In the genomic region with DNA sequence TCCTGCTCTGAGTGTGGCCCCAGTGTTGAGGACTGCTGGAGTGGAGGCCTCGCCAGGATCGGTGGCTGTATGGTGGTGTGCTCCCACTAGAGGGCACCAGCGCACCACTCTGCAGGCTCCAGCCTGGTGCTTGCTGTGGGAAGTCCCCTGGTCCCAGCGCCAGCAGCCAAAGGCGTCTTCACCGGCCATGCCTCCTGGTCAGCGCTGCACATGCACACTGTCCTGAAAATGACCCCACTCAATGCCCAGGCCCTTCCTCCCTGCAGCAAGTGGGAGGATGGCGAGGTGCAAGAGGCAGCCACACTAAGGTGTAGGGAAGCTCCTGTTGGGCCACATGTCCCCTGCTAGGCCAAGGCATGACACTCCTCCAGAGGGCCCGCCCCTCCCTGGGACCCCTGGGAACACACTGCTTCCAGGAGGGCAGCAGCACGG, we compare ENCODE assay signal across 1 cellular context.
TF ChIP-seq lines count a peak whose summit lies in the region.

No MANE protein-coding gene starts in this region.

TF ChIP-seq in GM12878, 131 proteins besides CTCF, POLR2A, EP300 and RAD21 (continued from another document):
- TF ChIP-seq, protein P1, sequence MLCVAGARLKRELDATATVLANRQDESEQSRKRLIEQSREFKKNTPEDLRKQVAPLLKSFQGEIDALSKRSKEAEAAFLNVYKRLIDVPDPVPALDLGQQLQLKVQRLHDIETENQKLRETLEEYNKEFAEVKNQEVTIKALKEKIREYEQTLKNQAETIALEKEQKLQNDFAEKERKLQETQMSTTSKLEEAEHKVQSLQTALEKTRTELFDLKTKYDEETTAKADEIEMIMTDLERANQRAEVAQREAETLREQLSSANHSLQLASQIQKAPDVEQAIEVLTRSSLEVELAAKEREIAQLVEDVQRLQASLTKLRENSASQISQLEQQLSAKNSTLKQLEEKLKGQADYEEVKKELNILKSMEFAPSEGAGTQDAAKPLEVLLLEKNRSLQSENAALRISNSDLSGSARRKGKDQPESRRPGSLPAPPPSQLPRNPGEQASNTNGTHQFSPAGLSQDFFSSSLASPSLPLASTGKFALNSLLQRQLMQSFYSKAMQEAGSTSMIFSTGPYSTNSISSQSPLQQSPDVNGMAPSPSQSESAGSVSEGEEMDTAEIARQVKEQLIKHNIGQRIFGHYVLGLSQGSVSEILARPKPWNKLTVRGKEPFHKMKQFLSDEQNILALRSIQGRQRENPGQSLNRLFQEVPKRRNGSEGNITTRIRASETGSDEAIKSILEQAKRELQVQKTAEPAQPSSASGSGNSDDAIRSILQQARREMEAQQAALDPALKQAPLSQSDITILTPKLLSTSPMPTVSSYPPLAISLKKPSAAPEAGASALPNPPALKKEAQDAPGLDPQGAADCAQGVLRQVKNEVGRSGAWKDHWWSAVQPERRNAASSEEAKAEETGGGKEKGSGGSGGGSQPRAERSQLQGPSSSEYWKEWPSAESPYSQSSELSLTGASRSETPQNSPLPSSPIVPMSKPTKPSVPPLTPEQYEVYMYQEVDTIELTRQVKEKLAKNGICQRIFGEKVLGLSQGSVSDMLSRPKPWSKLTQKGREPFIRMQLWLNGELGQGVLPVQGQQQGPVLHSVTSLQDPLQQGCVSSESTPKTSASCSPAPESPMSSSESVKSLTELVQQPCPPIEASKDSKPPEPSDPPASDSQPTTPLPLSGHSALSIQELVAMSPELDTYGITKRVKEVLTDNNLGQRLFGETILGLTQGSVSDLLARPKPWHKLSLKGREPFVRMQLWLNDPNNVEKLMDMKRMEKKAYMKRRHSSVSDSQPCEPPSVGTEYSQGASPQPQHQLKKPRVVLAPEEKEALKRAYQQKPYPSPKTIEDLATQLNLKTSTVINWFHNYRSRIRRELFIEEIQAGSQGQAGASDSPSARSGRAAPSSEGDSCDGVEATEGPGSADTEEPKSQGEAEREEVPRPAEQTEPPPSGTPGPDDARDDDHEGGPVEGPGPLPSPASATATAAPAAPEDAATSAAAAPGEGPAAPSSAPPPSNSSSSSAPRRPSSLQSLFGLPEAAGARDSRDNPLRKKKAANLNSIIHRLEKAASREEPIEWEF (IDR thresholded peaks at IDR 0.05; ENCODE audit: insufficient replicate concordance, low read depth, low read length): no peak
- peak; percentile 62; the same call in 1 of the 2 replicates for TF ChIP-seq YY1 (IDR thresholded peaks at IDR 0.05; ENCODE audit: low read depth, low read length)
- TF ChIP-seq, protein P2, sequence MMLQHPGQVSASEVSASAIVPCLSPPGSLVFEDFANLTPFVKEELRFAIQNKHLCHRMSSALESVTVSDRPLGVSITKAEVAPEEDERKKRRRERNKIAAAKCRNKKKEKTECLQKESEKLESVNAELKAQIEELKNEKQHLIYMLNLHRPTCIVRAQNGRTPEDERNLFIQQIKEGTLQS (IDR thresholded peaks at IDR 0.05; ENCODE audit: borderline replicate concordance, extremely low read depth, low read depth, low read length): no peak
- 0 out of 2 replicates have a peak, but pooled peaks have one; percentile 38 for TF ChIP-seq GATAD2B (conservative IDR thresholded peaks at IDR 0.05; ENCODE audit: low read depth)
- TF ChIP-seq RELA (IDR thresholded peaks at IDR 0.05; ENCODE audit: borderline replicate concordance, partially characterized antibody): peak; percentile 90
- TF ChIP-seq SMARCA5 (IDR thresholded peaks at IDR 0.05): peak; percentile 78; the same call in 1 of the 2 replicates
- TF ChIP-seq HDAC2 (IDR thresholded peaks at IDR 0.05): no peak
- no peak for TF ChIP-seq TCF12 (IDR thresholded peaks at IDR 0.05; ENCODE audit: low read depth, low read length)
- TF ChIP-seq RBBP5 (conservative IDR thresholded peaks at IDR 0.05): no peak
- no peak for TF ChIP-seq NFYA (IDR thresholded peaks at IDR 0.05; ENCODE audit: borderline replicate concordance, low read depth, low read length)
- TF ChIP-seq MXI1 (IDR thresholded peaks at IDR 0.05; ENCODE audit: low read depth, low read length): peak; percentile 30; the same call in 1 of the 2 replicates
- TF ChIP-seq ASH2L (IDR thresholded peaks at IDR 0.05; ENCODE audit: borderline replicate concordance, low read depth): no peak
- peak; percentile 55; the same call in 1 of the 2 replicates for TF ChIP-seq LARP7 (IDR thresholded peaks at IDR 0.05)
- TF ChIP-seq ZNF384 (IDR thresholded peaks at IDR 0.05; ENCODE audit: borderline replicate concordance, low read depth, low read length): no peak
- TF ChIP-seq ATF2 (IDR thresholded peaks at IDR 0.05; ENCODE audit: low read length): no peak
- TF ChIP-seq PML (IDR thresholded peaks at IDR 0.05; ENCODE audit: low read length): no peak
- TF ChIP-seq EED (IDR thresholded peaks at IDR 0.05; ENCODE audit: low read depth): 0 out of 2 replicates have a peak, but pooled peaks have one; percentile 20
- no peak for TF ChIP-seq ESRRA (IDR thresholded peaks at IDR 0.05; ENCODE audit: low read length)
- TF ChIP-seq ETV6 (conservative IDR thresholded peaks at IDR 0.05 in 1 of 2, IDR thresholded peaks at IDR 0.05 in 1 of 2; ENCODE audit: borderline replicate concordance in 1 of 2, low read depth in 1 of 2): no peak
- no peak for TF ChIP-seq CEBPB (IDR thresholded peaks at IDR 0.05; ENCODE audit: borderline replicate concordance in 1 of 2, low read depth in 2 of 2, low read length in 2 of 2)
- TF ChIP-seq SP1 (IDR thresholded peaks at IDR 0.05; ENCODE audit: low read depth, low read length): peak; percentile 19
- no peak for TF ChIP-seq CBFB (IDR thresholded peaks at IDR 0.05; ENCODE audit: low read depth)
- TF ChIP-seq JUNB (IDR thresholded peaks at IDR 0.05): no peak
- peak; percentile 48; the same call in 1 of the 2 replicates for TF ChIP-seq CHD2 (IDR thresholded peaks at IDR 0.05; ENCODE audit: borderline replicate concordance, low read depth, low read length)
- TF ChIP-seq JUND (IDR thresholded peaks at IDR 0.05; ENCODE audit: low read depth, low read length): no peak
- TF ChIP-seq RUNX3 (IDR thresholded peaks at IDR 0.05; ENCODE audit: low read length): 0 out of 2 replicates have a peak, but pooled peaks have one; percentile 32
- no peak for TF ChIP-seq CHD1 (IDR thresholded peaks at IDR 0.05; ENCODE audit: low read depth, low read length)
- no peak for TF ChIP-seq MLLT1 (IDR thresholded peaks at IDR 0.05)
- TF ChIP-seq HCFC1 (IDR thresholded peaks at IDR 0.05; ENCODE audit: low read length): no peak
- TF ChIP-seq POU2F2 (IDR thresholded peaks at IDR 0.05; ENCODE audit: borderline replicate concordance, low read depth, low read length): 0 out of 3 replicates have a peak, but pooled peaks have one; percentile 40
- TF ChIP-seq, protein P3, sequence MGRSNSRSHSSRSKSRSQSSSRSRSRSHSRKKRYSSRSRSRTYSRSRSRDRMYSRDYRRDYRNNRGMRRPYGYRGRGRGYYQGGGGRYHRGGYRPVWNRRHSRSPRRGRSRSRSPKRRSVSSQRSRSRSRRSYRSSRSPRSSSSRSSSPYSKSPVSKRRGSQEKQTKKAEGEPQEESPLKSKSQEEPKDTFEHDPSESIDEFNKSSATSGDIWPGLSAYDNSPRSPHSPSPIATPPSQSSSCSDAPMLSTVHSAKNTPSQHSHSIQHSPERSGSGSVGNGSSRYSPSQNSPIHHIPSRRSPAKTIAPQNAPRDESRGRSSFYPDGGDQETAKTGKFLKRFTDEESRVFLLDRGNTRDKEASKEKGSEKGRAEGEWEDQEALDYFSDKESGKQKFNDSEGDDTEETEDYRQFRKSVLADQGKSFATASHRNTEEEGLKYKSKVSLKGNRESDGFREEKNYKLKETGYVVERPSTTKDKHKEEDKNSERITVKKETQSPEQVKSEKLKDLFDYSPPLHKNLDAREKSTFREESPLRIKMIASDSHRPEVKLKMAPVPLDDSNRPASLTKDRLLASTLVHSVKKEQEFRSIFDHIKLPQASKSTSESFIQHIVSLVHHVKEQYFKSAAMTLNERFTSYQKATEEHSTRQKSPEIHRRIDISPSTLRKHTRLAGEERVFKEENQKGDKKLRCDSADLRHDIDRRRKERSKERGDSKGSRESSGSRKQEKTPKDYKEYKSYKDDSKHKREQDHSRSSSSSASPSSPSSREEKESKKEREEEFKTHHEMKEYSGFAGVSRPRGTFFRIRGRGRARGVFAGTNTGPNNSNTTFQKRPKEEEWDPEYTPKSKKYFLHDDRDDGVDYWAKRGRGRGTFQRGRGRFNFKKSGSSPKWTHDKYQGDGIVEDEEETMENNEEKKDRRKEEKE (IDR thresholded peaks at IDR 0.05): no peak
- TF ChIP-seq ZBTB4 (CRISPR knock-in tag; IDR thresholded peaks at IDR 0.05): no peak
- no peak for TF ChIP-seq CREB1 (IDR thresholded peaks at IDR 0.05; ENCODE audit: low read depth)
- no peak for TF ChIP-seq MYC (IDR thresholded peaks at IDR 0.05; ENCODE audit: insufficient read depth, insufficient read length, insufficient replicate concordance, low read length, severe bottlenecking)
- TF ChIP-seq IKZF2 (IDR thresholded peaks at IDR 0.05): no peak
- TF ChIP-seq MEF2A (IDR thresholded peaks at IDR 0.05; ENCODE audit: insufficient read depth, low read depth, low read length): no peak
- TF ChIP-seq SMC3 (IDR thresholded peaks at IDR 0.05; ENCODE audit: borderline replicate concordance, low read length): peak; percentile 95
- peak; percentile 26 to 41; a peak in 2 of 4 replicates for TF ChIP-seq BHLHE40 (IDR thresholded peaks at IDR 0.05; ENCODE audit: borderline replicate concordance in 1 of 2, low read depth in 2 of 2, low read length in 1 of 2)
- TF ChIP-seq ZSCAN29 (IDR thresholded peaks at IDR 0.05): no peak
- 0 out of 2 replicates have a peak, but pooled peaks have one; percentile 27 for TF ChIP-seq DPF2 (IDR thresholded peaks at IDR 0.05)
- TF ChIP-seq FOXM1 (IDR thresholded peaks at IDR 0.05; ENCODE audit: low read depth, low read length): no peak
